26 cellular contexts compared by ENCODE assay signal in the genomic region with DNA sequence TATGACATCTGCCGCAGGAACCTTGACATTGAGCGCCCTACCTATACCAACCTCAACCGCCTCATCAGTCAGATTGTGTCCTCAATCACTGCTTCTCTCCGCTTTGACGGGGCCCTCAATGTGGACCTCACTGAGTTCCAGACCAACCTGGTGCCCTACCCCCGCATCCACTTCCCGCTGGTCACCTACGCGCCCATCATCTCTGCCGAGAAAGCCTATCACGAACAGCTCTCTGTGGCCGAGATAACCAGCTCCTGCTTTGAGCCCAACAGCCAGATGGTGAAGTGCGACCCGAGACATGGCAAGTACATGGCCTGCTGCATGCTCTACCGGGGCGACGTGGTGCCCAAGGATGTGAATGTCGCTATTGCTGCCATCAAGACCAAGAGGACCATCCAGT.
"Had no signal": no experiment of that assay in that cellular context is flagged by ENCODE, and none has a peak within 500 bp of the region (broad histone marks: within the 10 kb centered on the region; RNA-seq: fewer than 3 reads in every experiment).

No MANE protein-coding gene starts in this region.

- H3K4me3 ChIP-seq: adrenal gland, body of pancreas, esophagus squamous epithelium had no signal

- H3K27ac Mint-ChIP-seq: activated CD4-positive, alpha-beta T cell treated with anti-CD3 and anti-CD28 coated beads, Interleukin-2, amount 10 ng/mL, durations not matched to agents 7 days and 5 days; activated CD8-positive, alpha-beta memory T cell treated with anti-CD3 and anti-CD28 coated beads, Interleukin-2, amount 10 ng/mL, durations not matched to agents 7 days and 5 days; activated CD8-positive, alpha-beta T cell treated with anti-CD3 and anti-CD28 coated beads, Interleukin-2, amount 10 ng/mL, durations not matched to agents 7 days and 5 days; activated naive CD8-positive, alpha-beta T cell treated with anti-CD3 and anti-CD28 coated beads for 36 hours; activated naive CD8-positive, alpha-beta T cell treated with anti-CD3 and anti-CD28 coated beads, Interleukin-2, amount 50 U/mL, for 24 hours; activated T-cell treated with anti-CD3 and anti-CD28 coated beads, Interleukin-2, amount 50 U/mL, for 24 hours; activated T-cell treated with anti-CD3 and anti-CD28 coated beads, Interleukin-2, amount 50 U/mL, for 72 hours; WTC11 had no signal

- H3K36me3 Mint-ChIP-seq: WTC11 had no signal

- H3K4me3 Mint-ChIP-seq: activated CD4-positive, alpha-beta T cell treated with anti-CD3 and anti-CD28 coated beads, Interleukin-2, amount 10 ng/mL, durations not matched to agents 7 days and 5 days; activated CD8-positive, alpha-beta memory T cell treated with anti-CD3 and anti-CD28 coated beads, Interleukin-2, amount 10 ng/mL, durations not matched to agents 7 days and 5 days; activated CD8-positive, alpha-beta T cell treated with anti-CD3 and anti-CD28 coated beads, Interleukin-2, amount 10 ng/mL, durations not matched to agents 7 days and 5 days; activated naive CD8-positive, alpha-beta T cell treated with anti-CD3 and anti-CD28 coated beads for 36 hours; activated naive CD8-positive, alpha-beta T cell treated with anti-CD3 and anti-CD28 coated beads, Interleukin-2, amount 50 U/mL, for 24 hours; activated T-cell treated with anti-CD3 and anti-CD28 coated beads, Interleukin-2, amount 50 U/mL, for 24 hours; activated T-cell treated with anti-CD3 and anti-CD28 coated beads, Interleukin-2, amount 50 U/mL, for 72 hours; WTC11 had no signal

- H3K27me3 ChIP-seq: adrenal gland, body of pancreas, esophagus squamous epithelium had no signal

- H3K27ac ChIP-seq: adrenal gland, body of pancreas, epithelial cell of prostate, esophagus squamous epithelium, VCaP had no signal

- H3K36me3 ChIP-seq: adrenal gland had no signal

- H3K4me1 ChIP-seq: adrenal gland, body of pancreas, esophagus squamous epithelium had no signal

- H3K9me3 Mint-ChIP-seq: activated CD4-positive, alpha-beta T cell treated with anti-CD3 and anti-CD28 coated beads, Interleukin-2, amount 10 ng/mL, durations not matched to agents 7 days and 5 days; activated naive CD8-positive, alpha-beta T cell treated with anti-CD3 and anti-CD28 coated beads for 36 hours; activated naive CD8-positive, alpha-beta T cell treated with anti-CD3 and anti-CD28 coated beads, Interleukin-2, amount 50 U/mL, for 24 hours; activated T-cell treated with anti-CD3 and anti-CD28 coated beads, Interleukin-2, amount 50 U/mL, for 24 hours; activated T-cell treated with anti-CD3 and anti-CD28 coated beads, Interleukin-2, amount 50 U/mL, for 72 hours; WTC11 had no signal

- ATAC-seq: activated CD8-positive, alpha-beta memory T cell treated with anti-CD3 and anti-CD28 coated beads, Interleukin-2, amount 10 ng/mL, durations not matched to agents 7 days and 5 days; activated CD8-positive, alpha-beta T cell treated with anti-CD3 and anti-CD28 coated beads, Interleukin-2, amount 10 ng/mL, durations not matched to agents 7 days and 5 days; activated naive CD8-positive, alpha-beta T cell treated with anti-CD3 and anti-CD28 coated beads, Interleukin-2, amount 50 U/mL, for 24 hours; activated T-cell treated with anti-CD3 and anti-CD28 coated beads, Interleukin-2, amount 50 U/mL, for 72 hours; body of pancreas; WTC11 had no signal

- H3K27me3 Mint-ChIP-seq: activated CD4-positive, alpha-beta T cell treated with anti-CD3 and anti-CD28 coated beads, Interleukin-2, amount 10 ng/mL, durations not matched to agents 7 days and 5 days; activated CD8-positive, alpha-beta memory T cell treated with anti-CD3 and anti-CD28 coated beads, Interleukin-2, amount 10 ng/mL, durations not matched to agents 7 days and 5 days; activated naive CD8-positive, alpha-beta T cell treated with anti-CD3 and anti-CD28 coated beads for 36 hours; activated naive CD8-positive, alpha-beta T cell treated with anti-CD3 and anti-CD28 coated beads, Interleukin-2, amount 50 U/mL, for 24 hours; activated T-cell treated with anti-CD3 and anti-CD28 coated beads, Interleukin-2, amount 50 U/mL, for 24 hours had no signal

- DNase-seq: activated CD4-positive, alpha-beta T cell treated with anti-CD3 and anti-CD28 coated beads for 1 hour; activated CD4-positive, alpha-beta T cell treated with anti-CD3 and anti-CD28 coated beads for 4 hours; activated CD4-positive, alpha-beta T cell treated with anti-CD3 and anti-CD28 coated beads, Interleukin-2, amount 10 ng/mL, durations not matched to agents 7 days and 5 days; activated CD4-positive, alpha-beta T cell treated with anti-CD3 and anti-CD28 coated beads, Interleukin-2, amount 50 U/mL, for 4 hours; activated CD8-positive, alpha-beta memory T cell treated with anti-CD3 and anti-CD28 coated beads, Interleukin-2, amount 10 ng/mL, durations not matched to agents 7 days and 5 days; activated CD8-positive, alpha-beta memory T cell treated with anti-CD3 and anti-CD28 coated beads, Interleukin-2, amount 50 U/mL, for 48 hours; activated CD8-positive, alpha-beta T cell treated with anti-CD3 and anti-CD28 coated beads, Interleukin-2, amount 10 ng/mL, durations not matched to agents 7 days and 5 days; activated gamma-delta T cell; activated naive CD4-positive, alpha-beta T cell; activated naive CD4-positive, alpha-beta T cell treated with anti-CD3 and anti-CD28 coated beads, Interleukin-2, amount 50 U/mL, for 16 hours; activated naive CD8-positive, alpha-beta T cell treated with anti-CD3 and anti-CD28 coated beads for 36 hours; activated naive CD8-positive, alpha-beta T cell treated with anti-CD3 and anti-CD28 coated beads, Interleukin-2, amount 50 U/mL, for 24 hours; activated T-cell treated with anti-CD3 and anti-CD28 coated beads for 4 hours; activated T-cell treated with anti-CD3 and anti-CD28 coated beads, Interleukin-2, amount 50 U/mL, for 24 hours; activated T-cell treated with anti-CD3 and anti-CD28 coated beads, Interleukin-2, amount 50 U/mL, for 72 hours; amygdala; body of pancreas; caudate nucleus; effector CD8-positive, alpha-beta T cell; esophagus squamous epithelium; foreskin melanocyte; T-helper 2 cell had no signal

- H3K4me1 Mint-ChIP-seq: activated CD4-positive, alpha-beta T cell treated with anti-CD3 and anti-CD28 coated beads, Interleukin-2, amount 10 ng/mL, durations not matched to agents 7 days and 5 days; activated CD8-positive, alpha-beta memory T cell treated with anti-CD3 and anti-CD28 coated beads, Interleukin-2, amount 10 ng/mL, durations not matched to agents 7 days and 5 days; activated naive CD8-positive, alpha-beta T cell treated with anti-CD3 and anti-CD28 coated beads for 36 hours; activated naive CD8-positive, alpha-beta T cell treated with anti-CD3 and anti-CD28 coated beads, Interleukin-2, amount 50 U/mL, for 24 hours; WTC11 had no signal

- H3K9me3 ChIP-seq: adrenal gland, body of pancreas, esophagus squamous epithelium had no signal
